In the genomic region with DNA sequence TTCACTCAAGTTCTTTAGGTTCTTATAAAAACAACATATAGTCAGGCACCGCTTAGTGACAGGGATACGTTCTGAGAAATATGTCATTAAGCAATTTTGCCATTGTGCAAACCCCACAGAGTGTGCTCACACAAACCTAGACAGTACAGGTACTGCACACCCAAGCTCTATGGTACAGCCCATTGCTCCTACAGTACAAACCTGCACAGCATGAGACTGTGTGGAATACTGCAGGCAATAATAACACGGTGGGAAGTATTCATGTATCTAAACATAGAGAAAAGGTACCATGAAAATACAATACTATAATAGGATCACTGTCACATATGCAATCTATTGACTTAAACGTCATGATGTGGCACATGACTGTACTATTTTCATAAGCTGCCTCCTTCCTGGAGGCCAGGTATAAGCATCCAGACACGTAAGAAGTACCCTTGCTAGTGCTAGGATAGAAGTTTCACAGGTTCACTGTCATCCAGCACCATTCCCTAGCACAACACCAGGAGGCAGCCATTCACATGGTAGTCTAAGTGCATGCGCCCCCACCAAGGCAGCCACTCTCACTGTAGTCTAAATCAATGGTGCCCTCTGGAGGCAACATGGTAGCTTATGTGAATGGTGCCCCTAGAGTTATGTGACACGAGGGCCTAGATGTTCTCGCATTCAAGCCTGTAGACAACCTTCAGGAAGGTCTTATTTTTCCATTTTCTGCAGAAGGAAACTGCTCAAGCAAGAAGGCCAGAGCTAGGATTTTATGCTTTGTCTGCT, we compare ENCODE assay signal across 1 cellular context.
TF ChIP-seq lines count a peak whose summit lies in the region.

No MANE protein-coding gene starts in this region.

TF ChIP-seq in HepG2, 621 proteins besides CTCF, POLR2A, EP300 and RAD21 (continued from another document and continues in another):
- TF ChIP-seq, protein P1, sequence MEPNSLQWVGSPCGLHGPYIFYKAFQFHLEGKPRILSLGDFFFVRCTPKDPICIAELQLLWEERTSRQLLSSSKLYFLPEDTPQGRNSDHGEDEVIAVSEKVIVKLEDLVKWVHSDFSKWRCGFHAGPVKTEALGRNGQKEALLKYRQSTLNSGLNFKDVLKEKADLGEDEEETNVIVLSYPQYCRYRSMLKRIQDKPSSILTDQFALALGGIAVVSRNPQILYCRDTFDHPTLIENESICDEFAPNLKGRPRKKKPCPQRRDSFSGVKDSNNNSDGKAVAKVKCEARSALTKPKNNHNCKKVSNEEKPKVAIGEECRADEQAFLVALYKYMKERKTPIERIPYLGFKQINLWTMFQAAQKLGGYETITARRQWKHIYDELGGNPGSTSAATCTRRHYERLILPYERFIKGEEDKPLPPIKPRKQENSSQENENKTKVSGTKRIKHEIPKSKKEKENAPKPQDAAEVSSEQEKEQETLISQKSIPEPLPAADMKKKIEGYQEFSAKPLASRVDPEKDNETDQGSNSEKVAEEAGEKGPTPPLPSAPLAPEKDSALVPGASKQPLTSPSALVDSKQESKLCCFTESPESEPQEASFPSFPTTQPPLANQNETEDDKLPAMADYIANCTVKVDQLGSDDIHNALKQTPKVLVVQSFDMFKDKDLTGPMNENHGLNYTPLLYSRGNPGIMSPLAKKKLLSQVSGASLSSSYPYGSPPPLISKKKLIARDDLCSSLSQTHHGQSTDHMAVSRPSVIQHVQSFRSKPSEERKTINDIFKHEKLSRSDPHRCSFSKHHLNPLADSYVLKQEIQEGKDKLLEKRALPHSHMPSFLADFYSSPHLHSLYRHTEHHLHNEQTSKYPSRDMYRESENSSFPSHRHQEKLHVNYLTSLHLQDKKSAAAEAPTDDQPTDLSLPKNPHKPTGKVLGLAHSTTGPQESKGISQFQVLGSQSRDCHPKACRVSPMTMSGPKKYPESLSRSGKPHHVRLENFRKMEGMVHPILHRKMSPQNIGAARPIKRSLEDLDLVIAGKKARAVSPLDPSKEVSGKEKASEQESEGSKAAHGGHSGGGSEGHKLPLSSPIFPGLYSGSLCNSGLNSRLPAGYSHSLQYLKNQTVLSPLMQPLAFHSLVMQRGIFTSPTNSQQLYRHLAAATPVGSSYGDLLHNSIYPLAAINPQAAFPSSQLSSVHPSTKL (CRISPR knock-in tag; IDR thresholded peaks at IDR 0.05): no peak; the same call in 1 of the 2 replicates
- TF ChIP-seq ZSCAN9 (CRISPR knock-in tag; IDR thresholded peaks at IDR 0.05; ENCODE audit: borderline replicate concordance): no peak
- TF ChIP-seq, protein P2, sequence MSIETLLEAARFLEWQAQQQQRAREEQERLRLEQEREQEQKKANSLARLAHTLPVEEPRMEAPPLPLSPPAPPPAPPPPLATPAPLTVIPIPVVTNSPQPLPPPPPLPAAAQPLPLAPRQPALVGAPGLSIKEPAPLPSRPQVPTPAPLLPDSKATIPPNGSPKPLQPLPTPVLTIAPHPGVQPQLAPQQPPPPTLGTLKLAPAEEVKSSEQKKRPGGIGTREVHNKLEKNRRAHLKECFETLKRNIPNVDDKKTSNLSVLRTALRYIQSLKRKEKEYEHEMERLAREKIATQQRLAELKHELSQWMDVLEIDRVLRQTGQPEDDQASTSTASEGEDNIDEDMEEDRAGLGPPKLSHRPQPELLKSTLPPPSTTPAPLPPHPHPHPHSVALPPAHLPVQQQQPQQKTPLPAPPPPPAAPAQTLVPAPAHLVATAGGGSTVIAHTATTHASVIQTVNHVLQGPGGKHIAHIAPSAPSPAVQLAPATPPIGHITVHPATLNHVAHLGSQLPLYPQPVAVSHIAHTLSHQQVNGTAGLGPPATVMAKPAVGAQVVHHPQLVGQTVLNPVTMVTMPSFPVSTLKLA (IDR thresholded peaks at IDR 0.05): no peak
- no peak for TF ChIP-seq SIX1 (CRISPR knock-in tag; IDR thresholded peaks at IDR 0.05; ENCODE audit: borderline replicate concordance)
- TF ChIP-seq, protein P3, sequence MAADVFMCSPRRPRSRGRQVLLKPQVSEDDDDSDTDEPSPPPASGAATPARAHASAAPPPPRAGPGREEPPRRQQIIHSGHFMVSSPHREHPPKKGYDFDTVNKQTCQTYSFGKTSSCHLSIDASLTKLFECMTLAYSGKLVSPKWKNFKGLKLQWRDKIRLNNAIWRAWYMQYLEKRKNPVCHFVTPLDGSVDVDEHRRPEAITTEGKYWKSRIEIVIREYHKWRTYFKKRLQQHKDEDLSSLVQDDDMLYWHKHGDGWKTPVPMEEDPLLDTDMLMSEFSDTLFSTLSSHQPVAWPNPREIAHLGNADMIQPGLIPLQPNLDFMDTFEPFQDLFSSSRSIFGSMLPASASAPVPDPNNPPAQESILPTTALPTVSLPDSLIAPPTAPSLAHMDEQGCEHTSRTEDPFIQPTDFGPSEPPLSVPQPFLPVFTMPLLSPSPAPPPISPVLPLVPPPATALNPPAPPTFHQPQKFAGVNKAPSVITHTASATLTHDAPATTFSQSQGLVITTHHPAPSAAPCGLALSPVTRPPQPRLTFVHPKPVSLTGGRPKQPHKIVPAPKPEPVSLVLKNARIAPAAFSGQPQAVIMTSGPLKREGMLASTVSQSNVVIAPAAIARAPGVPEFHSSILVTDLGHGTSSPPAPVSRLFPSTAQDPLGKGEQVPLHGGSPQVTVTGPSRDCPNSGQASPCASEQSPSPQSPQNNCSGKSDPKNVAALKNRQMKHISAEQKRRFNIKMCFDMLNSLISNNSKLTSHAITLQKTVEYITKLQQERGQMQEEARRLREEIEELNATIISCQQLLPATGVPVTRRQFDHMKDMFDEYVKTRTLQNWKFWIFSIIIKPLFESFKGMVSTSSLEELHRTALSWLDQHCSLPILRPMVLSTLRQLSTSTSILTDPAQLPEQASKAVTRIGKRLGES (CRISPR knock-in tag; IDR thresholded peaks at IDR 0.05; ENCODE audit: borderline replicate concordance): no peak
- TF ChIP-seq DNMT1 (CRISPR knock-in tag; IDR thresholded peaks at IDR 0.05): no peak
- no peak for TF ChIP-seq ZNF569 (CRISPR knock-in tag; IDR thresholded peaks at IDR 0.05; ENCODE audit: borderline replicate concordance)
- TF ChIP-seq, protein P4, sequence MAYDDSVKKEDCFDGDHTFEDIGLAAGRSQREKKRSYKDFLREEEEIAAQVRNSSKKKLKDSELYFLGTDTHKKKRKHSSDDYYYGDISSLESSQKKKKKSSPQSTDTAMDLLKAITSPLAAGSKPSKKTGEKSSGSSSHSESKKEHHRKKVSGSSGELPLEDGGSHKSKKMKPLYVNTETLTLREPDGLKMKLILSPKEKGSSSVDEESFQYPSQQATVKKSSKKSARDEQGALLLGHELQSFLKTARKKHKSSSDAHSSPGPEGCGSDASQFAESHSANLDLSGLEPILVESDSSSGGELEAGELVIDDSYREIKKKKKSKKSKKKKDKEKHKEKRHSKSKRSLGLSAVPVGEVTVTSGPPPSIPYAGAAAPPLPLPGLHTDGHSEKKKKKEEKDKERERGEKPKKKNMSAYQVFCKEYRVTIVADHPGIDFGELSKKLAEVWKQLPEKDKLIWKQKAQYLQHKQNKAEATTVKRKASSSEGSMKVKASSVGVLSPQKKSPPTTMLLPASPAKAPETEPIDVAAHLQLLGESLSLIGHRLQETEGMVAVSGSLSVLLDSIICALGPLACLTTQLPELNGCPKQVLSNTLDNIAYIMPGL (CRISPR knock-in tag; IDR thresholded peaks at IDR 0.05; ENCODE audit: borderline replicate concordance in 1 of 2, low read depth in 1 of 2): no peak
- TF ChIP-seq, protein P5, sequence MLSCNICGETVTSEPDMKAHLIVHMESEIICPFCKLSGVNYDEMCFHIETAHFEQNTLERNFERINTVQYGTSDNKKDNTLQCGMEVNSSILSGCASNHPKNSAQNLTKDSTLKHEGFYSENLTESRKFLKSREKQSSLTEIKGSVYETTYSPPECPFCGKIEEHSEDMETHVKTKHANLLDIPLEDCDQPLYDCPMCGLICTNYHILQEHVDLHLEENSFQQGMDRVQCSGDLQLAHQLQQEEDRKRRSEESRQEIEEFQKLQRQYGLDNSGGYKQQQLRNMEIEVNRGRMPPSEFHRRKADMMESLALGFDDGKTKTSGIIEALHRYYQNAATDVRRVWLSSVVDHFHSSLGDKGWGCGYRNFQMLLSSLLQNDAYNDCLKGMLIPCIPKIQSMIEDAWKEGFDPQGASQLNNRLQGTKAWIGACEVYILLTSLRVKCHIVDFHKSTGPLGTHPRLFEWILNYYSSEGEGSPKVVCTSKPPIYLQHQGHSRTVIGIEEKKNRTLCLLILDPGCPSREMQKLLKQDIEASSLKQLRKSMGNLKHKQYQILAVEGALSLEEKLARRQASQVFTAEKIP (CRISPR knock-in tag; IDR thresholded peaks at IDR 0.05; ENCODE audit: borderline replicate concordance): no peak
- TF ChIP-seq ZNF678 (CRISPR knock-in tag; IDR thresholded peaks at IDR 0.05): no peak
- TF ChIP-seq, protein P6, sequence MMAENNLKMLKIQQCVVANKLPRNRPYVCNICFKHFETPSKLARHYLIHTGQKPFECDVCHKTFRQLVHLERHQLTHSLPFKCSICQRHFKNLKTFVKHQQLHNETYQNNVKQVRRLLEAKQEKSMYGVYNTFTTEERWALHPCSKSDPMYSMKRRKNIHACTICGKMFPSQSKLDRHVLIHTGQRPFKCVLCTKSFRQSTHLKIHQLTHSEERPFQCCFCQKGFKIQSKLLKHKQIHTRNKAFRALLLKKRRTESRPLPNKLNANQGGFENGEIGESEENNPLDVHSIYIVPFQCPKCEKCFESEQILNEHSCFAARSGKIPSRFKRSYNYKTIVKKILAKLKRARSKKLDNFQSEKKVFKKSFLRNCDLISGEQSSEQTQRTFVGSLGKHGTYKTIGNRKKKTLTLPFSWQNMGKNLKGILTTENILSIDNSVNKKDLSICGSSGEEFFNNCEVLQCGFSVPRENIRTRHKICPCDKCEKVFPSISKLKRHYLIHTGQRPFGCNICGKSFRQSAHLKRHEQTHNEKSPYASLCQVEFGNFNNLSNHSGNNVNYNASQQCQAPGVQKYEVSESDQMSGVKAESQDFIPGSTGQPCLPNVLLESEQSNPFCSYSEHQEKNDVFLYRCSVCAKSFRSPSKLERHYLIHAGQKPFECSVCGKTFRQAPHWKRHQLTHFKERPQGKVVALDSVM (CRISPR knock-in tag; IDR thresholded peaks at IDR 0.05): no peak
- TF ChIP-seq, protein P7, sequence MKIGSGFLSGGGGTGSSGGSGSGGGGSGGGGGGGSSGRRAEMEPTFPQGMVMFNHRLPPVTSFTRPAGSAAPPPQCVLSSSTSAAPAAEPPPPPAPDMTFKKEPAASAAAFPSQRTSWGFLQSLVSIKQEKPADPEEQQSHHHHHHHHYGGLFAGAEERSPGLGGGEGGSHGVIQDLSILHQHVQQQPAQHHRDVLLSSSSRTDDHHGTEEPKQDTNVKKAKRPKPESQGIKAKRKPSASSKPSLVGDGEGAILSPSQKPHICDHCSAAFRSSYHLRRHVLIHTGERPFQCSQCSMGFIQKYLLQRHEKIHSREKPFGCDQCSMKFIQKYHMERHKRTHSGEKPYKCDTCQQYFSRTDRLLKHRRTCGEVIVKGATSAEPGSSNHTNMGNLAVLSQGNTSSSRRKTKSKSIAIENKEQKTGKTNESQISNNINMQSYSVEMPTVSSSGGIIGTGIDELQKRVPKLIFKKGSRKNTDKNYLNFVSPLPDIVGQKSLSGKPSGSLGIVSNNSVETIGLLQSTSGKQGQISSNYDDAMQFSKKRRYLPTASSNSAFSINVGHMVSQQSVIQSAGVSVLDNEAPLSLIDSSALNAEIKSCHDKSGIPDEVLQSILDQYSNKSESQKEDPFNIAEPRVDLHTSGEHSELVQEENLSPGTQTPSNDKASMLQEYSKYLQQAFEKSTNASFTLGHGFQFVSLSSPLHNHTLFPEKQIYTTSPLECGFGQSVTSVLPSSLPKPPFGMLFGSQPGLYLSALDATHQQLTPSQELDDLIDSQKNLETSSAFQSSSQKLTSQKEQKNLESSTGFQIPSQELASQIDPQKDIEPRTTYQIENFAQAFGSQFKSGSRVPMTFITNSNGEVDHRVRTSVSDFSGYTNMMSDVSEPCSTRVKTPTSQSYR (CRISPR knock-in tag; IDR thresholded peaks at IDR 0.05; ENCODE audit: borderline replicate concordance): peak; percentile 36; the same call in 1 of the 2 replicates
- TF ChIP-seq, protein P8, sequence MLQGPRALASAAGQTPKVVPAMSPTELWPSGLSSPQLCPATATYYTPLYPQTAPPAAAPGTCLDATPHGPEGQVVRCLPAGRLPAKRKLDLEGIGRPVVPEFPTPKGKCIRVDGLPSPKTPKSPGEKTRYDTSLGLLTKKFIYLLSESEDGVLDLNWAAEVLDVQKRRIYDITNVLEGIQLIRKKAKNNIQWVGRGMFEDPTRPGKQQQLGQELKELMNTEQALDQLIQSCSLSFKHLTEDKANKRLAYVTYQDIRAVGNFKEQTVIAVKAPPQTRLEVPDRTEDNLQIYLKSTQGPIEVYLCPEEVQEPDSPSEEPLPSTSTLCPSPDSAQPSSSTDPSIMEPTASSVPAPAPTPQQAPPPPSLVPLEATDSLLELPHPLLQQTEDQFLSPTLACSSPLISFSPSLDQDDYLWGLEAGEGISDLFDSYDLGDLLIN (CRISPR knock-in tag; IDR thresholded peaks at IDR 0.05; ENCODE audit: borderline replicate concordance): no peak
- TF ChIP-seq NR2F1 (CRISPR knock-in tag; IDR thresholded peaks at IDR 0.05): no peak
- TF ChIP-seq SMC3 (IDR thresholded peaks at IDR 0.05; ENCODE audit: low read length): peak; percentile 92
- TF ChIP-seq GTF2F1 (IDR thresholded peaks at IDR 0.05; ENCODE audit: low read length): no peak
- TF ChIP-seq, protein P9, sequence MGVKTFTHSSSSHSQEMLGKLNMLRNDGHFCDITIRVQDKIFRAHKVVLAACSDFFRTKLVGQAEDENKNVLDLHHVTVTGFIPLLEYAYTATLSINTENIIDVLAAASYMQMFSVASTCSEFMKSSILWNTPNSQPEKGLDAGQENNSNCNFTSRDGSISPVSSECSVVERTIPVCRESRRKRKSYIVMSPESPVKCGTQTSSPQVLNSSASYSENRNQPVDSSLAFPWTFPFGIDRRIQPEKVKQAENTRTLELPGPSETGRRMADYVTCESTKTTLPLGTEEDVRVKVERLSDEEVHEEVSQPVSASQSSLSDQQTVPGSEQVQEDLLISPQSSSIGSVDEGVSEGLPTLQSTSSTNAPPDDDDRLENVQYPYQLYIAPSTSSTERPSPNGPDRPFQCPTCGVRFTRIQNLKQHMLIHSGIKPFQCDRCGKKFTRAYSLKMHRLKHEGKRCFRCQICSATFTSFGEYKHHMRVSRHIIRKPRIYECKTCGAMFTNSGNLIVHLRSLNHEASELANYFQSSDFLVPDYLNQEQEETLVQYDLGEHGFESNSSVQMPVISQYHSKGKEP (CRISPR knock-in tag; IDR thresholded peaks at IDR 0.05): no peak
- TF ChIP-seq, protein P10, sequence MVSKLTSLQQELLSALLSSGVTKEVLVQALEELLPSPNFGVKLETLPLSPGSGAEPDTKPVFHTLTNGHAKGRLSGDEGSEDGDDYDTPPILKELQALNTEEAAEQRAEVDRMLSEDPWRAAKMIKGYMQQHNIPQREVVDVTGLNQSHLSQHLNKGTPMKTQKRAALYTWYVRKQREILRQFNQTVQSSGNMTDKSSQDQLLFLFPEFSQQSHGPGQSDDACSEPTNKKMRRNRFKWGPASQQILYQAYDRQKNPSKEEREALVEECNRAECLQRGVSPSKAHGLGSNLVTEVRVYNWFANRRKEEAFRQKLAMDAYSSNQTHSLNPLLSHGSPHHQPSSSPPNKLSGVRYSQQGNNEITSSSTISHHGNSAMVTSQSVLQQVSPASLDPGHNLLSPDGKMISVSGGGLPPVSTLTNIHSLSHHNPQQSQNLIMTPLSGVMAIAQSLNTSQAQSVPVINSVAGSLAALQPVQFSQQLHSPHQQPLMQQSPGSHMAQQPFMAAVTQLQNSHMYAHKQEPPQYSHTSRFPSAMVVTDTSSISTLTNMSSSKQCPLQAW (CRISPR knock-in tag; IDR thresholded peaks at IDR 0.05): 0 out of 2 replicates have a peak, but pooled peaks have one; percentile 23
- TF ChIP-seq TBX2 (CRISPR knock-in tag; IDR thresholded peaks at IDR 0.05; ENCODE audit: borderline replicate concordance): peak; percentile 33; the same call in 1 of the 2 replicates
- TF ChIP-seq ZNF367 (CRISPR knock-in tag; IDR thresholded peaks at IDR 0.05; ENCODE audit: borderline replicate concordance): no peak
- TF ChIP-seq, protein P11, sequence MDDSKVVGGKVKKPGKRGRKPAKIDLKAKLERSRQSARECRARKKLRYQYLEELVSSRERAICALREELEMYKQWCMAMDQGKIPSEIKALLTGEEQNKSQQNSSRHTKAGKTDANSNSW (CRISPR knock-in tag; IDR thresholded peaks at IDR 0.05; ENCODE audit: borderline replicate concordance): no peak
- TF ChIP-seq TGIF2 (CRISPR knock-in tag; IDR thresholded peaks at IDR 0.05): no peak
